ENCODE assay signal across 9 cellular contexts in genomic region chrX:56233682-56234081, GRCh38. TPM values are rescaled to one million over a fixed set of nuclear protein-coding genes. Genes with fewer than 3 reads are reported as not detected.
DNase-seq lines count a peak whose midpoint lies in the region; ATAC-seq and TF ChIP-seq lines count a peak whose summit lies in the region.
"Had no signal": no experiment of that assay in that cellular context is flagged by ENCODE, and none has a peak within 500 bp of the region (broad histone marks: within the 10 kb centered on the region; RNA-seq: fewer than 3 reads in every experiment).

No MANE protein-coding gene starts in this region.

- H3K4me2 ChIP-seq in hepatocyte, result peak overlapping the region; percentile 86

- H3K4me1 Mint-ChIP-seq in activated T-cell treated with anti-CD3 and anti-CD28 coated beads, Interleukin-2, amount 50 U/mL, for 4 hours (ENCODE audit: low read depth), result peaks cover 12% of the 10 kb centered on the region
- H3K4me1 Mint-ChIP-seq in activated naive CD8-positive, alpha-beta T cell (ENCODE audit: low read depth), result peaks cover 9% of the 10 kb centered on the region

- H3K9me2 ChIP-seq in hepatocyte (replicated peaks; ENCODE audit: insufficient read depth), result no peaks in the 10 kb centered on the region

- H3K9me3 Mint-ChIP-seq in activated T-cell treated with anti-CD3 and anti-CD28 coated beads, Interleukin-2, amount 50 U/mL, for 4 hours, result no peaks in the 10 kb centered on the region
- no peaks in the 10 kb centered on the region for H3K9me3 Mint-ChIP-seq in activated naive CD8-positive, alpha-beta T cell (ENCODE audit: low read depth)

- H3K4me3 ChIP-seq in hepatocyte (no peak overlapping the region), skin epidermis (peak overlapping the region; percentile 28 to 49 (median 43))

- peak in 1 of 2 donors; percentile 30 for ATAC-seq in activated T-cell treated with anti-CD3 and anti-CD28 coated beads, Interleukin-2, amount 50 U/mL, for 4 hours
- ATAC-seq in HG02981 (IDR thresholded peaks at IDR 0.05; ENCODE audit: unreplicated experiment), result peak; percentile 88

- H3K79me2 ChIP-seq in hepatocyte, result no peaks in the 10 kb centered on the region

- no peaks in the 10 kb centered on the region for H3K9me3 ChIP-seq in hepatocyte (ENCODE audit: low read depth)
- H3K9me3 ChIP-seq: Caco-2 had no signal

- peak overlapping the region; percentile 68 for H2AFZ ChIP-seq in hepatocyte

- no peaks in the 10 kb centered on the region for H3K36me3 Mint-ChIP-seq in activated T-cell treated with anti-CD3 and anti-CD28 coated beads, Interleukin-2, amount 50 U/mL, for 4 hours (ENCODE audit: insufficient read depth)
- H3K36me3 Mint-ChIP-seq in activated naive CD8-positive, alpha-beta T cell, result no peaks in the 10 kb centered on the region

- peak overlapping the region; percentile 81 for H3K4me3 Mint-ChIP-seq in activated T-cell treated with anti-CD3 and anti-CD28 coated beads, Interleukin-2, amount 50 U/mL, for 4 hours
- H3K4me3 Mint-ChIP-seq in activated naive CD8-positive, alpha-beta T cell, result peak overlapping the region; percentile 85

- DNase-seq in activated T-cell treated with anti-CD3 and anti-CD28 coated beads, Interleukin-2, amount 50 U/mL, for 4 hours, result no peak
- DNase-seq in activated T-cell treated with anti-CD3 and anti-CD28 coated beads for 4 hours, result no peak
- DNase-seq in hepatocyte (ENCODE audit: low spot score), result peak; percentile 50
- no peak for DNase-seq in stimulated activated naive CD4-positive, alpha-beta T cell treated with Interleukin-2 at 50 U/mL for 16 hours (lab: John Stamatoyannopoulos, UW)
- no peak for DNase-seq in KBM-7

- 33% methylated on average over 8 of the region's 8 CpGs for WGBS in hepatocyte (ENCODE audit: low lambda C conversion rate, missing lambda C conversion rate)

- H3K27me3 Mint-ChIP-seq in activated T-cell treated with anti-CD3 and anti-CD28 coated beads, Interleukin-2, amount 50 U/mL, for 4 hours (ENCODE audit: low read depth), result no peaks in the 10 kb centered on the region
- H3K27me3 Mint-ChIP-seq in activated naive CD8-positive, alpha-beta T cell, result peaks cover 2% of the 10 kb centered on the region

- no peaks in the 10 kb centered on the region for H3K27me3 ChIP-seq in hepatocyte

- H3K27ac ChIP-seq in hepatocyte (no peak overlapping the region), skin epidermis (peak overlapping the region in 16 of 21 experiments; percentile 43 to 87 (median 76))

- no peak overlapping the region for H3K27ac Mint-ChIP-seq in activated naive CD8-positive, alpha-beta T cell

- no peaks in the 10 kb centered on the region for H4K20me1 ChIP-seq in hepatocyte (ENCODE audit: insufficient read depth, poor library complexity, severe bottlenecking)

- H3K4me1 ChIP-seq in hepatocyte (ENCODE audit: insufficient read depth), result no peaks in the 10 kb centered on the region
- H3K4me1 ChIP-seq: Caco-2 had no signal

- no peak for TF ChIP-seq CTCF in hepatocyte (IDR thresholded peaks at IDR 0.05; ENCODE audit: poor library complexity)

- no peaks in the 10 kb centered on the region for H3K36me3 ChIP-seq in hepatocyte (replicated peaks; ENCODE audit: insufficient read depth, low read depth)

- in situ Hi-C loops in KBM-7 (cut with MboI; ENCODE audit: low pct_unique_long_range_greater_than_20kb, low sequenced_read_pairs), result no loop called here

RNA-seq across cellular contexts. Expression of gene KLF8, which starts 1.5 kb away (rescaled TPM):
- 1 to 10 TPM in 1 of 3 donors, under 1 TPM in 2; 0.48 to 1.7 (median 0.79) TPM for total RNA-seq in activated T-cell treated with anti-CD3 and anti-CD28 coated beads, Interleukin-2, amount 50 U/mL, for 4 hours
- 9.1 and 10.1 TPM in 2 replicates for total RNA-seq in hepatocyte
- polyA plus RNA-seq in hepatocyte, result 5.4 and 7.9 TPM in 2 replicates
